38 cellular contexts compared by ENCODE assay signal in genomic region chrX:112698946-112699345, GRCh38. TPM values are rescaled to one million over a fixed set of nuclear protein-coding genes. Genes with fewer than 3 reads are reported as not detected.
"Had no signal": no experiment of that assay in that cellular context is flagged by ENCODE, and none has a peak within 500 bp of the region (broad histone marks: within the 10 kb centered on the region; RNA-seq: fewer than 3 reads in every experiment).

No MANE protein-coding gene starts in this region.

- H3K4me3 Mint-ChIP-seq: activated naive CD4-positive, alpha-beta T cell treated with anti-CD3 and anti-CD28 coated beads for 36 hours; activated naive CD4-positive, alpha-beta T cell treated with anti-CD3 and anti-CD28 coated beads, Interleukin-2, amount 10 ng/mL, durations not matched to agents 7 days and 5 days; activated naive CD4-positive, alpha-beta T cell treated with anti-CD3 and anti-CD28 coated beads, Interleukin-2, amount 50 U/mL, for 24 hours; activated naive CD8-positive, alpha-beta T cell; activated naive CD8-positive, alpha-beta T cell treated with anti-CD3 and anti-CD28 coated beads for 36 hours; activated naive CD8-positive, alpha-beta T cell treated with anti-CD3 and anti-CD28 coated beads, Interleukin-2, amount 10 ng/mL, durations not matched to agents 7 days and 5 days; activated naive CD8-positive, alpha-beta T cell treated with anti-CD3 and anti-CD28 coated beads, Interleukin-2, amount 50 U/mL, for 24 hours; activated T-cell treated with anti-CD3 and anti-CD28 coated beads, Interleukin-2, amount 50 U/mL, for 24 hours; activated T-cell treated with anti-CD3 and anti-CD28 coated beads, Interleukin-2, amount 50 U/mL, for 72 hours; activated T-helper 1 cell treated with anti-CD3 and anti-CD28 coated beads, Interleukin-12 subunit alpha, Interleukin-12 subunit beta, Interleukin-2, Interleukin-4 antibody, amounts not matched to agents 30 ng/mL and 10 ng/mL and 1 ng/mL, durations not matched to agents 14 hours and 24 hours and 36 hours; activated T-helper 17 cell treated with anti-CD3 and anti-CD28 coated beads, Interleukin-2, amount 50 U/mL, for 72 hours; brain; central memory CD8-positive, alpha-beta T cell had no signal

- H3K4me1 Mint-ChIP-seq: activated naive CD4-positive, alpha-beta T cell treated with anti-CD3 and anti-CD28 coated beads, Interleukin-2, amount 10 ng/mL, durations not matched to agents 7 days and 5 days; activated naive CD4-positive, alpha-beta T cell treated with anti-CD3 and anti-CD28 coated beads, Interleukin-2, amount 50 U/mL, for 24 hours; activated naive CD8-positive, alpha-beta T cell treated with anti-CD3 and anti-CD28 coated beads for 36 hours; activated naive CD8-positive, alpha-beta T cell treated with anti-CD3 and anti-CD28 coated beads, Interleukin-2, amount 10 ng/mL, durations not matched to agents 7 days and 5 days; activated naive CD8-positive, alpha-beta T cell treated with anti-CD3 and anti-CD28 coated beads, Interleukin-2, amount 50 U/mL, for 24 hours; activated T-helper 17 cell treated with anti-CD3 and anti-CD28 coated beads, Interleukin-2, amount 50 U/mL, for 72 hours; brain; central memory CD8-positive, alpha-beta T cell had no signal

- DNase-seq: activated effector memory CD4-positive, alpha-beta T cell treated with anti-CD3 and anti-CD28 coated beads, Interleukin-2, amount 50 U/mL, for 16 hours; activated effector memory CD4-positive, alpha-beta T cell treated with Interleukin-2 at 50 U/mL for 16 hours; activated gamma-delta T cell; activated gamma-delta T cell treated with Interleukin-2 at 50 U/mL for 16 hours; activated naive CD4-positive, alpha-beta T cell; activated naive CD4-positive, alpha-beta T cell treated with anti-CD3 and anti-CD28 coated beads for 36 hours; activated naive CD4-positive, alpha-beta T cell treated with anti-CD3 and anti-CD28 coated beads, Interleukin-2, amount 10 ng/mL, durations not matched to agents 7 days and 5 days; activated naive CD4-positive, alpha-beta T cell treated with anti-CD3 and anti-CD28 coated beads, Interleukin-2, amount 50 U/mL, for 16 hours; activated naive CD4-positive, alpha-beta T cell treated with Interleukin-2 at 50 U/mL for 16 hours; activated naive CD8-positive, alpha-beta T cell treated with anti-CD3 and anti-CD28 coated beads for 36 hours; activated naive CD8-positive, alpha-beta T cell treated with anti-CD3 and anti-CD28 coated beads, Interleukin-2, amount 10 ng/mL, durations not matched to agents 7 days and 5 days; activated naive CD8-positive, alpha-beta T cell treated with anti-CD3 and anti-CD28 coated beads, Interleukin-2, amount 50 U/mL, for 24 hours; activated T-cell treated with anti-CD3 and anti-CD28 coated beads, Interleukin-2, amount 50 U/mL, for 1 hour; activated T-cell treated with anti-CD3 and anti-CD28 coated beads, Interleukin-2, amount 50 U/mL, for 24 hours; activated T-cell treated with anti-CD3 and anti-CD28 coated beads, Interleukin-2, amount 50 U/mL, for 48 hours; activated T-cell treated with anti-CD3 and anti-CD28 coated beads, Interleukin-2, amount 50 U/mL, for 72 hours; adrenal gland; amniotic stem cell; amygdala; anterior cingulate cortex; aorta; body of pancreas; brain microvascular endothelial cell; caudate nucleus; central memory CD4-positive, alpha-beta T cell; cerebellar nuclear complex had no signal

- ATAC-seq: activated naive CD4-positive, alpha-beta T cell treated with anti-CD3 and anti-CD28 coated beads, Interleukin-2, amount 50 U/mL, for 72 hours; activated naive CD8-positive, alpha-beta T cell treated with anti-CD3 and anti-CD28 coated beads, Interleukin-2, amount 50 U/mL, for 24 hours; activated T-cell treated with anti-CD3 and anti-CD28 coated beads, Interleukin-2, amount 50 U/mL, for 72 hours; activated T-helper 17 cell treated with anti-CD3 and anti-CD28 coated beads, Interleukin-2, amount 50 U/mL, for 72 hours; body of pancreas had no signal

- H3K27me3 Mint-ChIP-seq: activated naive CD4-positive, alpha-beta T cell treated with anti-CD3 and anti-CD28 coated beads, Interleukin-2, amount 10 ng/mL, durations not matched to agents 7 days and 5 days; activated naive CD4-positive, alpha-beta T cell treated with anti-CD3 and anti-CD28 coated beads, Interleukin-2, amount 50 U/mL, for 24 hours; activated naive CD8-positive, alpha-beta T cell; central memory CD8-positive, alpha-beta T cell had no signal

- H3K36me3 Mint-ChIP-seq: activated naive CD4-positive, alpha-beta T cell treated with anti-CD3 and anti-CD28 coated beads, Interleukin-2, amount 10 ng/mL, durations not matched to agents 7 days and 5 days; activated naive CD4-positive, alpha-beta T cell treated with anti-CD3 and anti-CD28 coated beads, Interleukin-2, amount 50 U/mL, for 24 hours; activated naive CD4-positive, alpha-beta T cell treated with anti-CD3 and anti-CD28 coated beads, Interleukin-2, amount 50 U/mL, for 72 hours; activated naive CD8-positive, alpha-beta T cell; activated naive CD8-positive, alpha-beta T cell treated with anti-CD3 and anti-CD28 coated beads for 36 hours; activated naive CD8-positive, alpha-beta T cell treated with anti-CD3 and anti-CD28 coated beads, Interleukin-2, amount 10 ng/mL, durations not matched to agents 7 days and 5 days; brain had no signal

- H3K9me3 Mint-ChIP-seq: activated naive CD4-positive, alpha-beta T cell treated with anti-CD3 and anti-CD28 coated beads for 36 hours; activated naive CD4-positive, alpha-beta T cell treated with anti-CD3 and anti-CD28 coated beads, Interleukin-2, amount 10 ng/mL, durations not matched to agents 7 days and 5 days; activated naive CD4-positive, alpha-beta T cell treated with anti-CD3 and anti-CD28 coated beads, Interleukin-2, amount 50 U/mL, for 24 hours; activated T-helper 1 cell treated with anti-CD3 and anti-CD28 coated beads, Interleukin-12 subunit alpha, Interleukin-12 subunit beta, Interleukin-2, Interleukin-4 antibody, amounts not matched to agents 30 ng/mL and 10 ng/mL and 1 ng/mL, durations not matched to agents 14 hours and 24 hours and 36 hours; activated T-helper 17 cell treated with anti-CD3 and anti-CD28 coated beads, Interleukin-2, amount 50 U/mL, for 72 hours; activated T-helper 2 cell treated with anti-CD3 and anti-CD28 coated beads, Interferon-gamma antibody, Interleukin-2, Interleukin-4, amounts not matched to agents 10 μg/mL and 5 μg/mL and 100 μg/mL, durations not matched to agents 14 hours and 24 hours and 36 hours; central memory CD8-positive, alpha-beta T cell had no signal

- H3K27ac Mint-ChIP-seq: activated naive CD4-positive, alpha-beta T cell treated with anti-CD3 and anti-CD28 coated beads for 36 hours; activated naive CD4-positive, alpha-beta T cell treated with anti-CD3 and anti-CD28 coated beads, Interleukin-2, amount 10 ng/mL, durations not matched to agents 7 days and 5 days; activated naive CD4-positive, alpha-beta T cell treated with anti-CD3 and anti-CD28 coated beads, Interleukin-2, amount 50 U/mL, for 24 hours; activated naive CD4-positive, alpha-beta T cell treated with anti-CD3 and anti-CD28 coated beads, Interleukin-2, amount 50 U/mL, for 72 hours; activated naive CD8-positive, alpha-beta T cell; activated naive CD8-positive, alpha-beta T cell treated with anti-CD3 and anti-CD28 coated beads for 36 hours; activated naive CD8-positive, alpha-beta T cell treated with anti-CD3 and anti-CD28 coated beads, Interleukin-2, amount 10 ng/mL, durations not matched to agents 7 days and 5 days; activated naive CD8-positive, alpha-beta T cell treated with anti-CD3 and anti-CD28 coated beads, Interleukin-2, amount 50 U/mL, for 24 hours; activated T-cell treated with anti-CD3 and anti-CD28 coated beads, Interleukin-2, amount 50 U/mL, for 24 hours; activated T-cell treated with anti-CD3 and anti-CD28 coated beads, Interleukin-2, amount 50 U/mL, for 72 hours; activated T-helper 1 cell treated with anti-CD3 and anti-CD28 coated beads, Interleukin-12 subunit alpha, Interleukin-12 subunit beta, Interleukin-2, Interleukin-4 antibody, amounts not matched to agents 30 ng/mL and 10 ng/mL and 1 ng/mL, durations not matched to agents 14 hours and 24 hours and 36 hours; activated T-helper 17 cell treated with anti-CD3 and anti-CD28 coated beads, Interleukin-2, amount 50 U/mL, for 72 hours; activated T-helper 2 cell treated with anti-CD3 and anti-CD28 coated beads, Interferon-gamma antibody, Interleukin-2, Interleukin-4, amounts not matched to agents 10 μg/mL and 5 μg/mL and 100 μg/mL, durations not matched to agents 14 hours and 24 hours and 36 hours; brain had no signal

RNA-seq across cellular contexts. Expression of gene LHFPL1, which starts 19.2 kb away (rescaled TPM):
- total RNA-seq: activated naive CD4-positive, alpha-beta T cell treated with anti-CD3 and anti-CD28 coated beads for 36 hours; activated T-helper 1 cell treated with anti-CD3 and anti-CD28 coated beads, Interleukin-12 subunit alpha, Interleukin-12 subunit beta, Interleukin-2, Interleukin-4 antibody, amounts not matched to agents 30 ng/mL and 10 ng/mL and 1 ng/mL, durations not matched to agents 14 hours and 24 hours and 36 hours; activated T-helper 2 cell treated with anti-CD3 and anti-CD28 coated beads, Interferon-gamma antibody, Interleukin-2, Interleukin-4, amounts not matched to agents 10 μg/mL and 5 μg/mL and 100 μg/mL, durations not matched to agents 14 hours and 24 hours and 36 hours; ascending aorta; body of pancreas; bronchial epithelial cell; chondrocyte had no signal
- polyA plus RNA-seq: adipose tissue had no signal
